ENCODE assay signal across 8 cellular contexts in genomic region chr3:47162695-47163022, GRCh38. TPM values are rescaled to one million over a fixed set of nuclear protein-coding genes. Genes with fewer than 3 reads are reported as not detected.
DNase-seq lines count a peak whose midpoint lies in the region; ATAC-seq, FAIRE-seq and TF ChIP-seq lines count a peak whose summit lies in the region.

No MANE protein-coding gene starts in this region.

- no peak for TF ChIP-seq CTCF in keratinocyte (optimal IDR thresholded peaks at IDR 0.05 in 1 of 3, IDR thresholded peaks at IDR 0.05 in 1 of 3, conservative IDR thresholded peaks at IDR 0.05 in 1 of 3; ENCODE audit: extremely low read depth in 1 of 3, insufficient read depth in 2 of 3, low read length in 3 of 3)

- in situ Hi-C loops in HAP-1 (cut with MboI; ENCODE audit: low sequenced_read_pairs), result no loop called here

- H3K4me3 ChIP-seq in HAP-1, result peak overlapping the region; percentile 90
- H3K4me3 ChIP-seq in keratinocyte (ENCODE audit: control insufficient read depth in 2 of 3, extremely low read depth in 1 of 3, insufficient read depth in 2 of 3, low read depth in 1 of 3, low read length in 3 of 3), result peak overlapping the region; percentile 81 to 91 (median 81)
- H3K4me3 ChIP-seq in thymus (ENCODE audit: low read length), result peak overlapping the region; percentile 96

- H3K9me3 ChIP-seq in HAP-1, result no peaks in the 10 kb centered on the region
- H3K9me3 ChIP-seq in keratinocyte (ENCODE audit: control insufficient read depth, low read depth, low read length), result no peaks in the 10 kb centered on the region
- H3K9me3 ChIP-seq in thymus (ENCODE audit: control insufficient read depth), result no peaks in the 10 kb centered on the region

- dilution Hi-C loops in keratinocyte (cut with MboI; ENCODE audit: extremely low pct_ligation_motif_present, low sequenced_read_pairs), result no loop called here

- H3K79me2 ChIP-seq in keratinocyte (ENCODE audit: control insufficient read depth, insufficient read depth, low read length), result peaks cover 90% of the 10 kb centered on the region

- peak overlapping the region; percentile 86 for H3K9ac ChIP-seq in keratinocyte (ENCODE audit: control insufficient read depth, extremely low read depth, insufficient read depth, low read length)

- H3K9me3 Mint-ChIP-seq in activated naive CD8-positive, alpha-beta T cell treated with anti-CD3 and anti-CD28 coated beads, Interleukin-2, amount 50 U/mL, for 24 hours, result no peaks in the 10 kb centered on the region

- H3K27ac ChIP-seq in keratinocyte (ENCODE audit: control insufficient read depth, insufficient read depth, low read length), result peak overlapping the region; percentile 67
- no peak overlapping the region for H3K27ac ChIP-seq in thymus (ENCODE audit: low read depth)

- no peak for ATAC-seq in activated naive CD8-positive, alpha-beta T cell treated with anti-CD3 and anti-CD28 coated beads, Interleukin-2, amount 50 U/mL, for 24 hours
- ATAC-seq in HG03095 (IDR thresholded peaks at IDR 0.05; ENCODE audit: unreplicated experiment), result no peak

- H2AFZ ChIP-seq in keratinocyte (ENCODE audit: control insufficient read depth, low read length), result no peak overlapping the region

- H3K4me1 ChIP-seq in HAP-1 (peaks cover 14% of the 10 kb centered on the region), keratinocyte (ENCODE audit: control insufficient read depth, extremely low read depth, insufficient read depth, low read length) (peaks cover 28% of the 10 kb centered on the region), thymus (ENCODE audit: control insufficient read depth, insufficient read depth, low read length) (peaks cover 9% of the 10 kb centered on the region)

- FAIRE-seq in keratinocyte (lab: Jason Lieb, UNC), result no peak

- H3K27me3 ChIP-seq in HAP-1 (ENCODE audit: low read depth) (no peaks in the 10 kb centered on the region), keratinocyte (ENCODE audit: control insufficient read depth, extremely low read depth, insufficient read depth, low read length) (no peaks in the 10 kb centered on the region), thymus (ENCODE audit: control insufficient read depth, insufficient read depth) (no peaks in the 10 kb centered on the region)

- peaks cover 5% of the 10 kb centered on the region for H3K9me1 ChIP-seq in keratinocyte (ENCODE audit: control insufficient read depth, extremely low read depth, insufficient read depth, low read length)

- 3% methylated on average over 6 of the region's 6 CpGs for WGBS in thymus

- H3K4me3 Mint-ChIP-seq in activated naive CD8-positive, alpha-beta T cell treated with anti-CD3 and anti-CD28 coated beads, Interleukin-2, amount 50 U/mL, for 24 hours, result peak overlapping the region; percentile 92

- peaks cover 69% of the 10 kb centered on the region for H3K4me1 Mint-ChIP-seq in activated naive CD8-positive, alpha-beta T cell treated with anti-CD3 and anti-CD28 coated beads, Interleukin-2, amount 50 U/mL, for 24 hours

- no peaks in the 10 kb centered on the region for H3K27me3 Mint-ChIP-seq in activated naive CD8-positive, alpha-beta T cell treated with anti-CD3 and anti-CD28 coated beads, Interleukin-2, amount 50 U/mL, for 24 hours

- DNase-seq in A172 (ENCODE audit: low spot score) (peak; percentile 6), HAP-1 (ENCODE audit: low spot score in 2 of 2) (no peak), keratinocyte (ENCODE audit: low read depth, low spot score) (no peak), NCI-H1092 treated with DMSO at 0.1 percent for 48 hours (lab: John Stamatoyannopoulos, UW) (no peak), COR-L47 (lab: John Stamatoyannopoulos, UW) (no peak)
- no peak for DNase-seq in activated naive CD8-positive, alpha-beta T cell treated with anti-CD3 and anti-CD28 coated beads, Interleukin-2, amount 50 U/mL, for 24 hours

- H3K27ac Mint-ChIP-seq in activated naive CD8-positive, alpha-beta T cell treated with anti-CD3 and anti-CD28 coated beads, Interleukin-2, amount 50 U/mL, for 24 hours, result peak overlapping the region; percentile 98

- peaks cover 13% of the 10 kb centered on the region for H4K20me1 ChIP-seq in keratinocyte (ENCODE audit: control insufficient read depth, extremely low read depth, insufficient read depth, low read length)

- H3K36me3 ChIP-seq in HAP-1 (replicated peaks) (peaks cover 7% of the 10 kb centered on the region; the same call in 1 of the 2 replicates), keratinocyte (ENCODE audit: control insufficient read depth in 2 of 2, extremely low read depth in 1 of 2, insufficient read depth in 2 of 2, low read length in 2 of 2) (peaks cover 0 to 6% of the 10 kb centered on the region in 2 experiments), thymus (ENCODE audit: control insufficient read depth, insufficient read depth) (no peaks in the 10 kb centered on the region)

- H3K4me2 ChIP-seq in keratinocyte (ENCODE audit: control insufficient read depth, extremely low read depth, insufficient read depth, low read depth, low read length), result peak overlapping the region; percentile 88

- H3K36me3 Mint-ChIP-seq in activated naive CD8-positive, alpha-beta T cell treated with anti-CD3 and anti-CD28 coated beads, Interleukin-2, amount 50 U/mL, for 24 hours (ENCODE audit: low read depth), result peaks cover 20% of the 10 kb centered on the region

RNA-seq across cellular contexts. Expression of gene SETD2, which starts 1.3 kb away (rescaled TPM):
- 22.6 and 25.2 TPM in 2 replicates for total RNA-seq in A172 (2014; rRNA removed; shearing (Covaris generic))
- polyA plus RNA-seq in keratinocyte (15.6 to 23.3 TPM (median 21.5 TPM) in 3 replicates), thymus (20.5 TPM)
- polyA plus RNA-seq in keratinocyte (2011; ENCODE audit: low read depth), result 56.3 TPM
- 13.2 and 18.5 TPM in 2 replicates for polyA plus RNA-seq in keratinocyte (2011; cell fraction: cytosol; rRNA removed)
- polyA plus RNA-seq in keratinocyte (2011; cell fraction: nucleus; rRNA removed), result 36.1 and 42.4 TPM in 2 replicates
- 16.9 and 20.7 TPM in 2 replicates for polyA plus RNA-seq in keratinocyte (2012; ENCODE audit: low replicate concordance)
- 16.7 to 45.9 TPM (median 27.2 TPM) in 3 replicates for polyA minus RNA-seq in keratinocyte
- 15.5 TPM for polyA minus RNA-seq in keratinocyte (2011; cell fraction: cytosol; rRNA and poly(A)+ RNA removed)
- 37.6 and 71.7 TPM in 2 replicates for polyA minus RNA-seq in keratinocyte (2011; cell fraction: nucleus; rRNA and poly(A)+ RNA removed)
